In the genomic region with DNA sequence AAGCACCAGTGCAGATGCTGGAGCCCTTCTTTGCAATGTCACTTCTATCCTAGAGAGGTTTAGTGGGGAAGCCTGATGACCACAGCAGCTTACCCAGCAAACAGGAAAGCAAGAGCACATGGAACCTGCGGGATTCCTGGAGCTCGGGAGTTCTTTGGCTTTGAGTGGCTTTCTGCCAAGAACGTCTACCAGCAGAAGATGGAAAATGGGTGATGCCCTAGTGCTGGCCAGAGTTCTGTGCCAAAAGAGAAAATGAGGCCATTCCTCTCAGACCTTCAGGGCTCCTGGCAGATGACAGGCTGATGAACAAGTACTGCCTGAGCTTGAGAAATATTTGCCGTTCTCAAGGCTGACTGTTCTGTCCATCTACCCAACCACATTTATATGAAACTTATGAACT, we compare ENCODE assay signal across 23 cellular contexts.
DNase-seq lines count a peak whose midpoint lies in the region; ATAC-seq lines count a peak whose summit lies in the region.
"Had no signal": no experiment of that assay in that cellular context is flagged by ENCODE, and none has a peak within 500 bp of the region (broad histone marks: within the 10 kb centered on the region; RNA-seq: fewer than 3 reads in every experiment).

No MANE protein-coding gene starts in this region.

- H3K36me3 ChIP-seq in naive thymus-derived CD4-positive, alpha-beta T cell (ENCODE audit: control insufficient read depth in 2 of 3, insufficient read depth in 3 of 3, low read length in 3 of 3) = no peaks in the 10 kb centered on the region
- H3K36me3 ChIP-seq: BE2C, BLaER1 had no signal

- no peaks in the 10 kb centered on the region for H3K4me1 ChIP-seq in naive thymus-derived CD4-positive, alpha-beta T cell (ENCODE audit: control insufficient read depth in 2 of 2, insufficient read depth in 2 of 2, low read length in 2 of 2)
- H3K4me1 ChIP-seq: BLaER1 had no signal

- H3K27me3 ChIP-seq in naive thymus-derived CD4-positive, alpha-beta T cell (ENCODE audit: control insufficient read depth in 2 of 2, insufficient read depth in 2 of 2, low read length in 2 of 2) = no peaks in the 10 kb centered on the region
- H3K27me3 ChIP-seq: BE2C, BLaER1 had no signal

- no peaks in the 10 kb centered on the region for H3K9me3 ChIP-seq in naive thymus-derived CD4-positive, alpha-beta T cell (ENCODE audit: control insufficient read depth in 2 of 3, low read length in 3 of 3)
- H3K9me3 ChIP-seq: BE2C had no signal

- peaks cover 0 to 3% of the 10 kb centered on the region in 2 donors for H3K9me3 Mint-ChIP-seq in stimulated activated naive B cell treated with anti-CD40 and anti-IgM and Interleukin-4, amounts not matched to agents 10 μg/mL and 1 μg/mL and 100 μg/mL, for 72 hours
- H3K9me3 Mint-ChIP-seq in naive thymus-derived CD4-positive, alpha-beta T cell = peaks cover 0 to 9% (median 0%) of the 10 kb centered on the region in 11 donors
- H3K9me3 Mint-ChIP-seq: CD14-positive monocyte had no signal

- intact Hi-C loops in naive thymus-derived CD4-positive, alpha-beta T cell (cut with micrococcal nuclease) = no loop called here

- CTCF ChIA-PET in naive thymus-derived CD4-positive, alpha-beta T cell (lab: Charles Lee) = no interaction called here

- H3K4me3 ChIP-seq in naive thymus-derived CD4-positive, alpha-beta T cell (ENCODE audit: low read length) = no peak overlapping the region
- H3K4me3 ChIP-seq: BLaER1 had no signal

- H3K36me3 Mint-ChIP-seq in stimulated activated naive B cell treated with anti-CD40 and anti-IgM and Interleukin-4, amounts not matched to agents 10 μg/mL and 1 μg/mL and 100 μg/mL, for 72 hours = no peaks in the 10 kb centered on the region
- no peaks in the 10 kb centered on the region for H3K36me3 Mint-ChIP-seq in naive thymus-derived CD4-positive, alpha-beta T cell
- H3K36me3 Mint-ChIP-seq: CD14-positive monocyte; CD4-positive, alpha-beta memory T cell; CD4-positive, CD25-positive, alpha-beta regulatory T cell; CD8-positive, alpha-beta memory T cell had no signal

- H3K4me1 Mint-ChIP-seq in stimulated activated naive B cell treated with anti-CD40 and anti-IgM and Interleukin-4, amounts not matched to agents 10 μg/mL and 1 μg/mL and 100 μg/mL, for 72 hours = no peaks in the 10 kb centered on the region
- H3K4me1 Mint-ChIP-seq in naive thymus-derived CD4-positive, alpha-beta T cell = no peaks in the 10 kb centered on the region
- H3K4me1 Mint-ChIP-seq: CD14-positive monocyte; CD4-positive, alpha-beta memory T cell; CD4-positive, CD25-positive, alpha-beta regulatory T cell; CD8-positive, alpha-beta memory T cell had no signal

- POLR2A ChIA-PET in naive thymus-derived CD4-positive, alpha-beta T cell (lab: Charles Lee) = no interaction called here

- DNase-seq in NCI-H69 (lab: John Stamatoyannopoulos, UW) (peak; percentile 62), cerebellar cortex (ENCODE audit: low spot score) (peak; percentile 96), cerebellum (ENCODE audit: low spot score) (peak; percentile 88), NCI-H2196 treated with DMSO at 0.1 percent for 48 hours (lab: John Stamatoyannopoulos, UW; ENCODE audit: unreplicated experiment) (no peak)
- DNase-seq in stimulated activated naive B cell treated with anti-CD40 and anti-IgM and Interleukin-4, amounts not matched to agents 10 μg/mL and 1 μg/mL and 100 μg/mL, for 72 hours = no peak
- no peak for DNase-seq in naive thymus-derived CD4-positive, alpha-beta T cell
- DNase-seq: 8988T; ACHN; BE2C; CD4-positive, alpha-beta memory T cell; CD4-positive, CD25-positive, alpha-beta regulatory T cell; CD8-positive, alpha-beta memory T cell; COR-L47; DMS 273 treated with DMSO at 0.1 percent for 48 hours; DMS153; DMS53; DMS79; DND-41; EL; GF-D8 had no signal

- H3K27ac ChIP-seq in naive thymus-derived CD4-positive, alpha-beta T cell (ENCODE audit: low read depth, low read length) = no peak overlapping the region
- H3K27ac ChIP-seq: BLaER1 had no signal

- no peak overlapping the region for H3K4me3 Mint-ChIP-seq in stimulated activated naive B cell treated with anti-CD40 and anti-IgM and Interleukin-4, amounts not matched to agents 10 μg/mL and 1 μg/mL and 100 μg/mL, for 72 hours
- no peak overlapping the region for H3K4me3 Mint-ChIP-seq in naive thymus-derived CD4-positive, alpha-beta T cell
- H3K4me3 Mint-ChIP-seq: CD4-positive, alpha-beta memory T cell; CD4-positive, CD25-positive, alpha-beta regulatory T cell; CD8-positive, alpha-beta memory T cell had no signal

- H3K27me3 Mint-ChIP-seq in stimulated activated naive B cell treated with anti-CD40 and anti-IgM and Interleukin-4, amounts not matched to agents 10 μg/mL and 1 μg/mL and 100 μg/mL, for 72 hours = peaks cover 21 to 23% of the 10 kb centered on the region in 2 donors
- peaks cover 5 to 42% (median 14%) of the 10 kb centered on the region in 5 donors for H3K27me3 Mint-ChIP-seq in naive thymus-derived CD4-positive, alpha-beta T cell

- ATAC-seq in stimulated activated naive B cell treated with anti-CD40 and anti-IgM and Interleukin-4, amounts not matched to agents 10 μg/mL and 1 μg/mL and 100 μg/mL, for 72 hours (replicated peaks) = no peak
- ATAC-seq in naive thymus-derived CD4-positive, alpha-beta T cell = no peak
- ATAC-seq in GM18517 (IDR thresholded peaks at IDR 0.05; ENCODE audit: unreplicated experiment) = no peak

- no peak overlapping the region for H3K27ac Mint-ChIP-seq in stimulated activated naive B cell treated with anti-CD40 and anti-IgM and Interleukin-4, amounts not matched to agents 10 μg/mL and 1 μg/mL and 100 μg/mL, for 72 hours
- H3K27ac Mint-ChIP-seq in naive thymus-derived CD4-positive, alpha-beta T cell = no peak overlapping the region
- H3K27ac Mint-ChIP-seq: CD14-positive monocyte; CD4-positive, alpha-beta memory T cell; CD4-positive, CD25-positive, alpha-beta regulatory T cell; CD8-positive, alpha-beta memory T cell had no signal

Comparison
In these comparisons a context has a peak if more than half of its experiments do, and no peak if none do; other contexts are left out.
1. DNase-seq: peak in NCI-H69 (single experiment), cerebellar cortex (single experiment) and cerebellum (single experiment); none in NCI-H2196 treated with DMSO at 0.1 percent for 48 hours (single experiment), stimulated activated naive B cell treated with anti-CD40 and anti-IgM and Interleukin-4, amounts not matched to agents 10 μg/mL and 1 μg/mL and 100 μg/mL, for 72 hours (single experiment) and naive thymus-derived CD4-positive, alpha-beta T cell (0 of 9).